Comparison of ENCODE assay signal across 10 cellular contexts in genomic region chr2:203097735-203098134, GRCh38.
DNase-seq lines count a peak whose midpoint lies in the region; ATAC-seq, FAIRE-seq and TF ChIP-seq lines count a peak whose summit lies in the region.
"Had no signal": no experiment of that assay in that cellular context is flagged by ENCODE, and none has a peak within 500 bp of the region (broad histone marks: within the 10 kb centered on the region; RNA-seq: fewer than 3 reads in every experiment).

No MANE protein-coding gene starts in this region.

- no peak for FAIRE-seq in endothelial cell of umbilical vein (lab: Jason Lieb, UNC)
- FAIRE-seq in pancreas (lab: Jason Lieb, UNC): peak; percentile 23

- 73 to 75% methylated on average over 1 of the region's 1 CpG for WGBS in pancreas, 2 donors

- H3K9ac ChIP-seq in endothelial cell of umbilical vein (replicated peaks; ENCODE audit: extremely low read depth, insufficient read depth, low read length): no peak overlapping the region

- H3K27me3 ChIP-seq in endothelial cell of umbilical vein (ENCODE audit: control insufficient read depth in 2 of 2, insufficient read depth in 2 of 2, low read length in 2 of 2) (no peaks in the 10 kb centered on the region), pancreas (no peaks in the 10 kb centered on the region)

- no peak overlapping the region for H3K4me3 ChIP-seq in OCI-LY7 (ENCODE audit: low read depth, low read length, poor library complexity, severe bottlenecking)
- H3K4me3 ChIP-seq in endothelial cell of umbilical vein (replicated peaks in 1 of 3; ENCODE audit: insufficient read depth in 1 of 3, low read depth in 1 of 3, low read length in 3 of 3): no peak overlapping the region
- no peak overlapping the region for H3K4me3 ChIP-seq in pancreas

- ATAC-seq in pancreas (no peak), GM19467 (IDR thresholded peaks at IDR 0.05; ENCODE audit: unreplicated experiment) (no peak)

- H4K20me1 ChIP-seq in OCI-LY7 (ENCODE audit: insufficient read depth, low read length) (no peaks in the 10 kb centered on the region), endothelial cell of umbilical vein (replicated peaks; ENCODE audit: control insufficient read depth, extremely low read depth, insufficient read depth, low read length) (no peaks in the 10 kb centered on the region)

- DNase-seq in OCI-LY7 (ENCODE audit: low spot score): no peak
- DNase-seq in endothelial cell of umbilical vein (ENCODE audit: low read depth, low spot score): peak; percentile 25
- no peak for DNase-seq in pancreas
- DNase-seq in hippocampal formation (lab: John Stamatoyannopoulos, UW): no peak
- no peak for DNase-seq in SHP77 treated with DMSO at 0.1 percent for 48 hours (lab: John Stamatoyannopoulos, UW)
- DNase-seq: effector CD8-positive, alpha-beta T cell; retina; T-helper 9 cell had no signal

- CTCF ChIA-PET in OCI-LY7 (lab: Charles Lee; ENCODE audit: unreplicated experiment) (no interaction called here), endothelial cell of umbilical vein (lab: Charles Lee) (interaction anchor here (0.9 to 1.3 kb wide), 2 partner anchors 14 to 112 kb away, joined by 3 to 5 read pairs; no protein-coding TSS in a partner anchor)

- H3K9me3 ChIP-seq in OCI-LY7 (ENCODE audit: low read length) (no peaks in the 10 kb centered on the region), endothelial cell of umbilical vein (replicated peaks; ENCODE audit: control insufficient read depth, insufficient read depth, low read length) (no peaks in the 10 kb centered on the region), pancreas (no peaks in the 10 kb centered on the region)

- H3K4me2 ChIP-seq in OCI-LY7 (ENCODE audit: low read length): no peak overlapping the region
- no peak overlapping the region for H3K4me2 ChIP-seq in endothelial cell of umbilical vein (ENCODE audit: insufficient read depth, low read length)

- no peaks in the 10 kb centered on the region for H3K36me3 ChIP-seq in OCI-LY7 (ENCODE audit: insufficient read depth, low read length)
- no peaks in the 10 kb centered on the region for H3K36me3 ChIP-seq in endothelial cell of umbilical vein (ENCODE audit: control insufficient read depth in 2 of 2, extremely low read depth in 1 of 2, insufficient read depth in 2 of 2, low read length in 2 of 2)
- peaks cover 0 to 6% (median 2%) of the 10 kb centered on the region in 3 donors for H3K36me3 ChIP-seq in pancreas

- no peak for TF ChIP-seq POLR2A in endothelial cell of umbilical vein (IDR thresholded peaks at IDR 0.05; ENCODE audit: low read depth, low read length)

- H3K9me1 ChIP-seq in endothelial cell of umbilical vein (replicated peaks; ENCODE audit: control insufficient read depth, extremely low read depth, insufficient read depth, low read length): no peaks in the 10 kb centered on the region

- POLR2A ChIA-PET in OCI-LY7 (lab: Charles Lee): interaction anchor here (2.2 kb wide), 1 partner anchor 17 kb away, joined by 7 read pairs; no protein-coding TSS in a partner anchor
- POLR2A ChIA-PET in endothelial cell of umbilical vein (lab: Charles Lee): no interaction called here

- H3K9me2 ChIP-seq in OCI-LY7 (ENCODE audit: insufficient read depth, low read length): no peaks in the 10 kb centered on the region

- no TSS peak for BruUV-seq in OCI-LY7 (replicated peaks; lab: Mats Ljungman, UMichigan)
- BruUV-seq in endothelial cell of umbilical vein (replicated peaks; lab: Mats Ljungman, UMichigan): no TSS peak

- no peak overlapping the region for H2AFZ ChIP-seq in OCI-LY7 (ENCODE audit: low read length)
- no peak overlapping the region for H2AFZ ChIP-seq in endothelial cell of umbilical vein (ENCODE audit: low read depth, low read length)

- intact Hi-C loops in OCI-LY7 (cut with micrococcal nuclease; ENCODE audit: unreplicated experiment) (no loop called here), endothelial cell of umbilical vein (cut with micrococcal nuclease) (no loop called here), pancreas (cut with DNase I) (no loop called here)

- TF ChIP-seq CTCF in GM12874 (IDR thresholded peaks at IDR 0.05; ENCODE audit: insufficient read depth, low read depth, low read length): peak; percentile 2; the same call in 1 of the 2 replicates
- peak; percentile 40; the same call in 1 of the 2 replicates for TF ChIP-seq CTCF in OCI-LY7 (conservative IDR thresholded peaks at IDR 0.05; ENCODE audit: low read length)
- TF ChIP-seq CTCF in endothelial cell of umbilical vein (IDR thresholded peaks at IDR 0.05; ENCODE audit: extremely low read depth in 1 of 2, insufficient read depth in 1 of 2, low read depth in 1 of 2, low read length in 2 of 2): peak; percentile 5 to 17
- TF ChIP-seq CTCF in pancreas (IDR thresholded peaks at IDR 0.05): peak in 1 of 4 donors; percentile 9

- H3K4me1 ChIP-seq in OCI-LY7 (ENCODE audit: insufficient read depth, low read length, poor library complexity, severe bottlenecking): no peaks in the 10 kb centered on the region
- H3K4me1 ChIP-seq in endothelial cell of umbilical vein (ENCODE audit: control insufficient read depth, extremely low read depth, insufficient read depth, low read length): no peaks in the 10 kb centered on the region
- H3K4me1 ChIP-seq in pancreas: no peaks in the 10 kb centered on the region

- H3K79me2 ChIP-seq in OCI-LY7 (ENCODE audit: insufficient read depth, low read depth, low read length) (no peaks in the 10 kb centered on the region), endothelial cell of umbilical vein (ENCODE audit: control insufficient read depth, insufficient read depth, low read length) (no peaks in the 10 kb centered on the region)

- dilution Hi-C loops in endothelial cell of umbilical vein (cut with MboI; ENCODE audit: extremely low pct_ligation_motif_present, low sequenced_read_pairs): no loop called here

- H3K27ac ChIP-seq in OCI-LY7 (ENCODE audit: low read depth, low read length, poor library complexity, severe bottlenecking): no peak overlapping the region
- no peak overlapping the region for H3K27ac ChIP-seq in endothelial cell of umbilical vein (ENCODE audit: insufficient read depth, low read depth, low read length)
- H3K27ac ChIP-seq in pancreas: no peak overlapping the region

TF ChIP-seq in endothelial cell of umbilical vein, 7 proteins besides CTCF, POLR2A, EP300 and RAD21:
- TF ChIP-seq GATA2 (IDR thresholded peaks at IDR 0.05; ENCODE audit: insufficient read depth, insufficient read length, low read depth, low read length) (no peak), POLR2AphosphoS5 (IDR thresholded peaks at IDR 0.05; ENCODE audit: insufficient read depth, low read depth, low read length) (no peak), MAX (IDR thresholded peaks at IDR 0.05; ENCODE audit: insufficient read depth, insufficient read length) (no peak), JUN (IDR thresholded peaks at IDR 0.05; ENCODE audit: borderline replicate concordance, insufficient read depth, insufficient read length, low read depth) (no peak), FOS (IDR thresholded peaks at IDR 0.05; ENCODE audit: borderline replicate concordance, insufficient read depth, low read length) (no peak), MYC (IDR thresholded peaks at IDR 0.05; ENCODE audit: low read depth, low read length) (no peak), EZH2 (IDR thresholded peaks at IDR 0.05; ENCODE audit: borderline replicate concordance, low read depth, low read length, severe bottlenecking) (no peak)
